Comparison of ENCODE assay signal across 33 cellular contexts in genomic region chr22:23365961-23366360, GRCh38.
"Had no signal": no experiment of that assay in that cellular context is flagged by ENCODE, and none has a peak within 500 bp of the region (broad histone marks: within the 10 kb centered on the region; RNA-seq: fewer than 3 reads in every experiment).

No MANE protein-coding gene starts in this region.

- H3K36me3 Mint-ChIP-seq: activated naive CD4-positive, alpha-beta T cell treated with anti-CD3 and anti-CD28 coated beads, Interleukin-2, amount 50 U/mL, for 24 hours; activated naive CD8-positive, alpha-beta T cell treated with anti-CD3 and anti-CD28 coated beads, Interleukin-2, amount 10 ng/mL, durations not matched to agents 7 days and 5 days had no signal

- H3K36me3 ChIP-seq: ascending aorta, cardiac muscle cell, Peyer's patch, SJSA1 had no signal

- H3K27ac ChIP-seq: ascending aorta, cardiac muscle cell, KMS-11, Peyer's patch, SJSA1 had no signal

- H3K4me1 Mint-ChIP-seq: activated CD4-positive, alpha-beta T cell treated with anti-CD3 and anti-CD28 coated beads for 36 hours; activated CD4-positive, alpha-beta T cell treated with anti-CD3 and anti-CD28 coated beads, Interleukin-2, amount 10 ng/mL, durations not matched to agents 7 days and 5 days; activated naive CD4-positive, alpha-beta T cell treated with anti-CD3 and anti-CD28 coated beads, Interleukin-2, amount 50 U/mL, for 24 hours; activated naive CD8-positive, alpha-beta T cell treated with anti-CD3 and anti-CD28 coated beads, Interleukin-2, amount 10 ng/mL, durations not matched to agents 7 days and 5 days; central memory CD8-positive, alpha-beta T cell had no signal

- H3K9ac ChIP-seq: KMS-11, SK-N-SH had no signal

- H3K4me1 ChIP-seq: ascending aorta, Peyer's patch, SJSA1 had no signal

- H3K9me3 ChIP-seq: ascending aorta, Peyer's patch, SJSA1, SK-N-SH had no signal

- ATAC-seq: activated CD4-positive, alpha-beta T cell treated with anti-CD3 and anti-CD28 coated beads for 36 hours; activated CD4-positive, CD25-positive, alpha-beta regulatory T cell treated with anti-CD3 and anti-CD28 coated beads, Interleukin-2, amount 50 U/mL, for 24 hours; PC-3 had no signal

- H3K4me3 ChIP-seq: ascending aorta, cardiac muscle cell, Peyer's patch, SJSA1 had no signal

- H3K27ac Mint-ChIP-seq: activated CD4-positive, alpha-beta T cell treated with anti-CD3 and anti-CD28 coated beads for 36 hours; activated CD4-positive, alpha-beta T cell treated with anti-CD3 and anti-CD28 coated beads, Interleukin-2, amount 10 ng/mL, durations not matched to agents 7 days and 5 days; activated naive CD4-positive, alpha-beta T cell treated with anti-CD3 and anti-CD28 coated beads, Interleukin-2, amount 50 U/mL, for 24 hours; activated naive CD8-positive, alpha-beta T cell treated with anti-CD3 and anti-CD28 coated beads, Interleukin-2, amount 10 ng/mL, durations not matched to agents 7 days and 5 days; activated T-cell treated with anti-CD3 and anti-CD28 coated beads, Interleukin-2, amount 50 U/mL, for 24 hours; activated T-helper 2 cell treated with anti-CD3 and anti-CD28 coated beads, Interferon-gamma antibody, Interleukin-2, Interleukin-4, amounts not matched to agents 10 μg/mL and 5 μg/mL and 100 μg/mL, durations not matched to agents 14 hours and 24 hours and 36 hours; T-helper 1 cell treated with Interleukin-12 subunit alpha and Interleukin-12 subunit beta and Interleukin-4 antibody, amounts not matched to agents 30 μg/mL and 1 μg/mL, for 36 hours; T-helper 2 cell treated with Interferon-gamma antibody and Interleukin-4, amounts not matched to agents 5 μg/mL and 100 μg/mL, for 36 hours had no signal

- H3K9me3 Mint-ChIP-seq: activated CD4-positive, alpha-beta T cell treated with anti-CD3 and anti-CD28 coated beads, Interleukin-2, amount 10 ng/mL, durations not matched to agents 7 days and 5 days; activated naive CD4-positive, alpha-beta T cell treated with anti-CD3 and anti-CD28 coated beads, Interleukin-2, amount 50 U/mL, for 24 hours; activated T-cell treated with anti-CD3 and anti-CD28 coated beads, Interleukin-2, amount 50 U/mL, for 24 hours; activated T-helper 2 cell treated with anti-CD3 and anti-CD28 coated beads, Interferon-gamma antibody, Interleukin-2, Interleukin-4, amounts not matched to agents 10 μg/mL and 5 μg/mL and 100 μg/mL, durations not matched to agents 14 hours and 24 hours and 36 hours; central memory CD8-positive, alpha-beta T cell; T-helper 1 cell treated with Interleukin-12 subunit alpha and Interleukin-12 subunit beta and Interleukin-4 antibody, amounts not matched to agents 30 μg/mL and 1 μg/mL, for 36 hours; T-helper 2 cell treated with Interferon-gamma antibody and Interleukin-4, amounts not matched to agents 5 μg/mL and 100 μg/mL, for 36 hours had no signal

- H3K27me3 ChIP-seq: ascending aorta, Peyer's patch had no signal

- DNase-seq: activated CD4-positive, alpha-beta T cell treated with anti-CD3 and anti-CD28 coated beads for 36 hours; activated CD4-positive, alpha-beta T cell treated with anti-CD3 and anti-CD28 coated beads, Interleukin-2, amount 10 ng/mL, durations not matched to agents 7 days and 5 days; activated CD4-positive, alpha-beta T cell treated with anti-CD3 and anti-CD28 coated beads, Interleukin-2, amount 50 U/mL, for 48 hours; activated gamma-delta T cell; activated naive CD4-positive, alpha-beta T cell treated with Interleukin-2 at 50 U/mL for 16 hours; activated naive CD8-positive, alpha-beta T cell treated with anti-CD3 and anti-CD28 coated beads, Interleukin-2, amount 10 ng/mL, durations not matched to agents 7 days and 5 days; activated T-cell treated with anti-CD3 and anti-CD28 coated beads, Interleukin-2, amount 50 U/mL, for 24 hours; amygdala; MM.1S; MV-4-11; NCI-H1092 treated with DMSO at 0.1 percent for 48 hours; NCI-H146; NCI-H187; NCI-H2029 treated with DMSO at 0.1 percent for 48 hours; NCI-H2107; NCI-H226; NCI-H446 treated with DMSO at 0.1 percent for 48 hours; NCI-H524 treated with DMSO at 0.1 percent for 48 hours; Peyer's patch; RPMI8226; SHP77 treated with DMSO at 0.1 percent for 48 hours; SK-N-SH had no signal

- H3K4me3 Mint-ChIP-seq: activated CD4-positive, alpha-beta T cell treated with anti-CD3 and anti-CD28 coated beads for 36 hours; activated CD4-positive, alpha-beta T cell treated with anti-CD3 and anti-CD28 coated beads, Interleukin-2, amount 10 ng/mL, durations not matched to agents 7 days and 5 days; activated naive CD4-positive, alpha-beta T cell treated with anti-CD3 and anti-CD28 coated beads, Interleukin-2, amount 50 U/mL, for 24 hours; activated naive CD8-positive, alpha-beta T cell treated with anti-CD3 and anti-CD28 coated beads, Interleukin-2, amount 10 ng/mL, durations not matched to agents 7 days and 5 days; activated T-cell treated with anti-CD3 and anti-CD28 coated beads, Interleukin-2, amount 50 U/mL, for 24 hours; central memory CD8-positive, alpha-beta T cell; T-helper 1 cell treated with Interleukin-12 subunit alpha and Interleukin-12 subunit beta and Interleukin-4 antibody, amounts not matched to agents 30 μg/mL and 1 μg/mL, for 36 hours; T-helper 2 cell treated with Interferon-gamma antibody and Interleukin-4, amounts not matched to agents 5 μg/mL and 100 μg/mL, for 36 hours had no signal
